Comparison of ENCODE assay signal across 1 cellular context in the genomic region with DNA sequence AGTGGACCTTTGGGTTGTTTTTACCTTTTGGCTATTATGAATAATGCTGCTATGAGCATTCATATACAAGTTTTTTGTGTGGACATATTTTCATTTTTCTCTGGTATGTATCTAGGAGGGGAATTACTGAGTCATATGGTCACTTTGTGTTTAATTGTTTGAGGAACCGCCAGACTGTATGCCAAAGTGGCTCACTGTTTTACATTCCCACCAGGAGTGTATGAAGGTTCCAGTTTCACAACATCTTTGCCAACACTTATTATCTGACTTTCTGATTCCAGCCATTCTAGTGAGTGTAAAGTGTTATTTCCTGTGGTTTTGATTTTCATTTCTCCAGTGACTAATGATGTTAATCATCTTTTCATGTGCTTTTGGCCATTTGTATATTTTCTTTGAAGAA.
TF ChIP-seq lines count a peak whose summit lies in the region.

No MANE protein-coding gene starts in this region.

TF ChIP-seq in HepG2, 621 proteins besides CTCF, POLR2A, EP300 and RAD21:
- TF ChIP-seq TOPORS (CRISPR knock-in tag; IDR thresholded peaks at IDR 0.05) (no peak), ZSCAN9 (CRISPR knock-in tag; IDR thresholded peaks at IDR 0.05; ENCODE audit: borderline replicate concordance) (no peak), NCOA1 (CRISPR knock-in tag; IDR thresholded peaks at IDR 0.05) (no peak), ZNF251 (CRISPR knock-in tag; IDR thresholded peaks at IDR 0.05) (no peak), ZNF775 (CRISPR knock-in tag; IDR thresholded peaks at IDR 0.05; ENCODE audit: borderline replicate concordance) (no peak), SMAD1 (CRISPR knock-in tag; IDR thresholded peaks at IDR 0.05; ENCODE audit: borderline replicate concordance, low read depth) (no peak), ZNF772 (CRISPR knock-in tag; IDR thresholded peaks at IDR 0.05) (no peak), KDM1A (CRISPR knock-in tag; IDR thresholded peaks at IDR 0.05) (no peak), ZNF441 (CRISPR knock-in tag; IDR thresholded peaks at IDR 0.05; ENCODE audit: borderline replicate concordance) (no peak), DNMT1 (CRISPR knock-in tag; IDR thresholded peaks at IDR 0.05) (no peak), ZNF446 (CRISPR knock-in tag; IDR thresholded peaks at IDR 0.05) (no peak)
- TF ChIP-seq, protein P1, sequence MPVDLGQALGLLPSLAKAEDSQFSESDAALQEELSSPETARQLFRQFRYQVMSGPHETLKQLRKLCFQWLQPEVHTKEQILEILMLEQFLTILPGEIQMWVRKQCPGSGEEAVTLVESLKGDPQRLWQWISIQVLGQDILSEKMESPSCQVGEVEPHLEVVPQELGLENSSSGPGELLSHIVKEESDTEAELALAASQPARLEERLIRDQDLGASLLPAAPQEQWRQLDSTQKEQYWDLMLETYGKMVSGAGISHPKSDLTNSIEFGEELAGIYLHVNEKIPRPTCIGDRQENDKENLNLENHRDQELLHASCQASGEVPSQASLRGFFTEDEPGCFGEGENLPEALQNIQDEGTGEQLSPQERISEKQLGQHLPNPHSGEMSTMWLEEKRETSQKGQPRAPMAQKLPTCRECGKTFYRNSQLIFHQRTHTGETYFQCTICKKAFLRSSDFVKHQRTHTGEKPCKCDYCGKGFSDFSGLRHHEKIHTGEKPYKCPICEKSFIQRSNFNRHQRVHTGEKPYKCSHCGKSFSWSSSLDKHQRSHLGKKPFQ (CRISPR knock-in tag; IDR thresholded peaks at IDR 0.05; ENCODE audit: insufficient replicate concordance), result no peak
- TF ChIP-seq, protein P2, sequence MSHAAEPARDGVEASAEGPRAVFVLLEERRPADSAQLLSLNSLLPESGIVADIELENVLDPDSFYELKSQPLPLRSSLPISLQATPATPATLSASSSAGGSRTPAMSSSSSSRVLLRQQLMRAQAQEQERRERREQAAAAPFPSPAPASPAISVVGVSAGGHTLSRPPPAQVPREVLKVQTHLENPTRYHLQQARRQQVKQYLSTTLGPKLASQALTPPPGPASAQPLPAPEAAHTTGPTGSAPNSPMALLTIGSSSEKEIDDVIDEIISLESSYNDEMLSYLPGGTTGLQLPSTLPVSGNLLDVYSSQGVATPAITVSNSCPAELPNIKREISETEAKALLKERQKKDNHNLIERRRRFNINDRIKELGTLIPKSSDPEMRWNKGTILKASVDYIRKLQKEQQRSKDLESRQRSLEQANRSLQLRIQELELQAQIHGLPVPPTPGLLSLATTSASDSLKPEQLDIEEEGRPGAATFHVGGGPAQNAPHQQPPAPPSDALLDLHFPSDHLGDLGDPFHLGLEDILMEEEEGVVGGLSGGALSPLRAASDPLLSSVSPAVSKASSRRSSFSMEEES (CRISPR knock-in tag; IDR thresholded peaks at IDR 0.05), result no peak
- TF ChIP-seq, protein P3, sequence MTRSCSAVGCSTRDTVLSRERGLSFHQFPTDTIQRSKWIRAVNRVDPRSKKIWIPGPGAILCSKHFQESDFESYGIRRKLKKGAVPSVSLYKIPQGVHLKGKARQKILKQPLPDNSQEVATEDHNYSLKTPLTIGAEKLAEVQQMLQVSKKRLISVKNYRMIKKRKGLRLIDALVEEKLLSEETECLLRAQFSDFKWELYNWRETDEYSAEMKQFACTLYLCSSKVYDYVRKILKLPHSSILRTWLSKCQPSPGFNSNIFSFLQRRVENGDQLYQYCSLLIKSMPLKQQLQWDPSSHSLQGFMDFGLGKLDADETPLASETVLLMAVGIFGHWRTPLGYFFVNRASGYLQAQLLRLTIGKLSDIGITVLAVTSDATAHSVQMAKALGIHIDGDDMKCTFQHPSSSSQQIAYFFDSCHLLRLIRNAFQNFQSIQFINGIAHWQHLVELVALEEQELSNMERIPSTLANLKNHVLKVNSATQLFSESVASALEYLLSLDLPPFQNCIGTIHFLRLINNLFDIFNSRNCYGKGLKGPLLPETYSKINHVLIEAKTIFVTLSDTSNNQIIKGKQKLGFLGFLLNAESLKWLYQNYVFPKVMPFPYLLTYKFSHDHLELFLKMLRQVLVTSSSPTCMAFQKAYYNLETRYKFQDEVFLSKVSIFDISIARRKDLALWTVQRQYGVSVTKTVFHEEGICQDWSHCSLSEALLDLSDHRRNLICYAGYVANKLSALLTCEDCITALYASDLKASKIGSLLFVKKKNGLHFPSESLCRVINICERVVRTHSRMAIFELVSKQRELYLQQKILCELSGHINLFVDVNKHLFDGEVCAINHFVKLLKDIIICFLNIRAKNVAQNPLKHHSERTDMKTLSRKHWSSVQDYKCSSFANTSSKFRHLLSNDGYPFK (CRISPR knock-in tag; IDR thresholded peaks at IDR 0.05; ENCODE audit: borderline replicate concordance), result no peak
- TF ChIP-seq, protein P4, sequence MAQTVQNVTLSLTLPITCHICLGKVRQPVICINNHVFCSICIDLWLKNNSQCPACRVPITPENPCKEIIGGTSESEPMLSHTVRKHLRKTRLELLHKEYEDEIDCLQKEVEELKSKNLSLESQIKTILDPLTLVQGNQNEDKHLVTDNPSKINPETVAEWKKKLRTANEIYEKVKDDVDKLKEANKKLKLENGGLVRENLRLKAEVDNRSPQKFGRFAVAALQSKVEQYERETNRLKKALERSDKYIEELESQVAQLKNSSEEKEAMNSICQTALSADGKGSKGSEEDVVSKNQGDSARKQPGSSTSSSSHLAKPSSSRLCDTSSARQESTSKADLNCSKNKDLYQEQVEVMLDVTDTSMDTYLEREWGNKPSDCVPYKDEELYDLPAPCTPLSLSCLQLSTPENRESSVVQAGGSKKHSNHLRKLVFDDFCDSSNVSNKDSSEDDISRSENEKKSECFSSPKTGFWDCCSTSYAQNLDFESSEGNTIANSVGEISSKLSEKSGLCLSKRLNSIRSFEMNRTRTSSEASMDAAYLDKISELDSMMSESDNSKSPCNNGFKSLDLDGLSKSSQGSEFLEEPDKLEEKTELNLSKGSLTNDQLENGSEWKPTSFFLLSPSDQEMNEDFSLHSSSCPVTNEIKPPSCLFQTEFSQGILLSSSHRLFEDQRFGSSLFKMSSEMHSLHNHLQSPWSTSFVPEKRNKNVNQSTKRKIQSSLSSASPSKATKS (CRISPR knock-in tag; IDR thresholded peaks at IDR 0.05), result no peak
